ENCODE assay signal across 7 cellular contexts in the genomic region with DNA sequence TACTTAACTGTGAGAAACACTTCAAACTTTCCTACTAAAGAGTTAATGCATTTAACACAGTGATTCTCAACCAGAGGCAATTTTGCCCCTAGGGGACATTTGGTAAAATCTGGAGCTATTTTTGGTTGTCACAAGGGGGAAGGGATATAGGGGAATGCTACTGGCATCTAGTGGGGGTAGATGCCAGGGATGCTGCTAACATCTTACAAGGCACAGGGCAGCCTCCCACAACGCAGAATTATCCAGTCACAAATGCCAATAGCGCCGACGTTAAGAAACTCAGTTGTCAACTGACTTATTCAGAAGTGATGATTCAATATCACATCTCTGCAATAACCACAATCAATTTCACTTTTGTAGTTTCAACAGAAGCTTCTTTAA. TPM values are rescaled to one million over a fixed set of nuclear protein-coding genes. Genes with fewer than 3 reads are reported as not detected.
DNase-seq lines count a peak whose midpoint lies in the region; ATAC-seq and TF ChIP-seq lines count a peak whose summit lies in the region.

No MANE protein-coding gene starts in this region.

- no peaks in the 10 kb centered on the region for H3K27me3 ChIP-seq in esophagus squamous epithelium
- no peaks in the 10 kb centered on the region for H3K27me3 ChIP-seq in gastrocnemius medialis

- peak overlapping the region; percentile 97 to 100 (median 100) for H3K27ac ChIP-seq in esophagus squamous epithelium
- peak overlapping the region; percentile 94 to 100 (median 99) for H3K27ac ChIP-seq in gastrocnemius medialis

- no peak for ATAC-seq in activated CD8-positive, alpha-beta T cell treated with anti-CD3 and anti-CD28 coated beads, Interleukin-2, amount 10 ng/mL, durations not matched to agents 7 days and 5 days
- ATAC-seq in gastrocnemius medialis, result no peak
- ATAC-seq in GM18909 (IDR thresholded peaks at IDR 0.05; ENCODE audit: poor library complexity, unreplicated experiment), result no peak

- peak overlapping the region; percentile 94 for H3K27ac Mint-ChIP-seq in activated CD8-positive, alpha-beta T cell treated with anti-CD3 and anti-CD28 coated beads, Interleukin-2, amount 10 ng/mL, durations not matched to agents 7 days and 5 days

- H3K36me3 ChIP-seq in esophagus squamous epithelium (no peaks in the 10 kb centered on the region), gastrocnemius medialis (no peaks in the 10 kb centered on the region)

- intact Hi-C loops in esophagus squamous epithelium (cut with DNase I) (no loop called here), gastrocnemius medialis (cut with DNase I; ENCODE audit: low total_unique reads) (loop anchor here (5.0 kb wide), 4 partner anchors 60 to 885 kb away; no protein-coding TSS in a partner anchor)

- H3K4me3 ChIP-seq in Jurkat, Clone E6-1 (ENCODE audit: low read length), result no peak overlapping the region
- H3K4me3 ChIP-seq in esophagus squamous epithelium, result peak overlapping the region; percentile 75 to 98 (median 90)
- peak overlapping the region in 3 of 4 donors; percentile 69 to 89 (median 84) for H3K4me3 ChIP-seq in gastrocnemius medialis

- POLR2A ChIA-PET in activated CD8-positive, alpha-beta T cell treated with anti-CD3 and anti-CD28 coated beads, Interleukin-2, amount 10 ng/mL, durations not matched to agents 7 days and 5 days (lab: Charles Lee), result interaction anchor here (0.6 to 2.2 kb wide), 4 partner anchors 20 to 720 kb away, joined by 3 to 9 read pairs (median 4); no protein-coding TSS in a partner anchor

- peaks cover 13% of the 10 kb centered on the region for H3K36me3 Mint-ChIP-seq in activated CD8-positive, alpha-beta T cell treated with anti-CD3 and anti-CD28 coated beads, Interleukin-2, amount 10 ng/mL, durations not matched to agents 7 days and 5 days (ENCODE audit: low read depth)

- peaks cover 2% of the 10 kb centered on the region for H3K27me3 Mint-ChIP-seq in activated CD8-positive, alpha-beta T cell treated with anti-CD3 and anti-CD28 coated beads, Interleukin-2, amount 10 ng/mL, durations not matched to agents 7 days and 5 days (ENCODE audit: low read depth)

- TF ChIP-seq POLR2A in esophagus squamous epithelium (IDR thresholded peaks at IDR 0.05) (no peak), gastrocnemius medialis (IDR thresholded peaks at IDR 0.05) (no peak)

- peak; percentile 45 for DNase-seq in Jurkat, Clone E6-1 (ENCODE audit: low read depth, low spot score)
- DNase-seq in activated CD8-positive, alpha-beta T cell treated with anti-CD3 and anti-CD28 coated beads, Interleukin-2, amount 10 ng/mL, durations not matched to agents 7 days and 5 days, result peak; percentile 47
- DNase-seq in esophagus squamous epithelium (lab: John Stamatoyannopoulos, UW) (no peak), gastrocnemius medialis (peak in 1 of 2 donors; percentile 28), COLO829 (ENCODE audit: low spot score) (no peak)

- H3K9me3 ChIP-seq in esophagus squamous epithelium (no peaks in the 10 kb centered on the region), gastrocnemius medialis (no peaks in the 10 kb centered on the region)

- peak overlapping the region; percentile 84 for H3K4me3 Mint-ChIP-seq in activated CD8-positive, alpha-beta T cell treated with anti-CD3 and anti-CD28 coated beads, Interleukin-2, amount 10 ng/mL, durations not matched to agents 7 days and 5 days

- H3K4me1 Mint-ChIP-seq in activated CD8-positive, alpha-beta T cell treated with anti-CD3 and anti-CD28 coated beads, Interleukin-2, amount 10 ng/mL, durations not matched to agents 7 days and 5 days (ENCODE audit: low read depth), result peaks cover 35% of the 10 kb centered on the region

- CTCF ChIA-PET in activated CD8-positive, alpha-beta T cell treated with anti-CD3 and anti-CD28 coated beads, Interleukin-2, amount 10 ng/mL, durations not matched to agents 7 days and 5 days (lab: Charles Lee), result interaction anchor here (0.7 to 6.7 kb wide), 18 partner anchors 12 to 1175 kb away, joined by 3 to 50 read pairs (median 5); no protein-coding TSS in a partner anchor

- TF ChIP-seq CTCF in GM12873 (IDR thresholded peaks at IDR 0.05; ENCODE audit: insufficient read depth, low read depth, low read length, missing control alignments) (peak; percentile 15), esophagus squamous epithelium (IDR thresholded peaks at IDR 0.05) (peak in 1 of 6 experiments; percentile 13), gastrocnemius medialis (IDR thresholded peaks at IDR 0.05 in 4 of 5, conservative IDR thresholded peaks at IDR 0.05 in 1 of 5) (peak in 1 of 5 experiments; percentile 25)

- in situ Hi-C loops in gastrocnemius medialis (cut with MboI; ENCODE audit: low sequenced_read_pairs in 4 of 4), result loop anchor here in 1 of 4 donors (25.0 kb wide), 1 partner anchor 140 kb away; no protein-coding TSS in a partner anchor

- H3K4me1 ChIP-seq in esophagus squamous epithelium (peaks cover 12 to 56% (median 22%) of the 10 kb centered on the region in 3 donors), gastrocnemius medialis (peaks cover 39 to 52% of the 10 kb centered on the region in 2 donors)

- H3K9me3 Mint-ChIP-seq in activated CD8-positive, alpha-beta T cell treated with anti-CD3 and anti-CD28 coated beads, Interleukin-2, amount 10 ng/mL, durations not matched to agents 7 days and 5 days (ENCODE audit: insufficient read depth), result no peaks in the 10 kb centered on the region

- 3 to 10% methylated on average over 4 of the region's 4 CpGs for WGBS in esophagus squamous epithelium, 2 donors

RNA-seq across cellular contexts. Expression of gene EEA1, which starts 2.0 kb away (rescaled TPM):
- 4.5 TPM for polyA plus RNA-seq in Jurkat, Clone E6-1 (2012; ENCODE audit: insufficient read depth, insufficient read length)
- total RNA-seq in activated CD8-positive, alpha-beta T cell treated with anti-CD3 and anti-CD28 coated beads, Interleukin-2, amount 10 ng/mL, durations not matched to agents 7 days and 5 days, result 10 to 100 TPM; 15.9 to 16.2 TPM
- 10 to 100 TPM; 17.2 to 58.1 (median 31.0) TPM for total RNA-seq in esophagus squamous epithelium
- total RNA-seq in gastrocnemius medialis, result 10 to 100 TPM; 18.6 to 28.7 (median 20.8) TPM

Comparison
In these comparisons a context has a peak if more than half of its experiments do, and no peak if none do; other contexts are left out.
1. DNase-seq: peak in Jurkat, Clone E6-1 (single experiment) and activated CD8-positive, alpha-beta T cell treated with anti-CD3 and anti-CD28 coated beads, Interleukin-2, amount 10 ng/mL, durations not matched to agents 7 days and 5 days (single experiment); none in esophagus squamous epithelium (single experiment) and COLO829 (single experiment).